ENCODE assay signal across 14 cellular contexts in the genomic region with DNA sequence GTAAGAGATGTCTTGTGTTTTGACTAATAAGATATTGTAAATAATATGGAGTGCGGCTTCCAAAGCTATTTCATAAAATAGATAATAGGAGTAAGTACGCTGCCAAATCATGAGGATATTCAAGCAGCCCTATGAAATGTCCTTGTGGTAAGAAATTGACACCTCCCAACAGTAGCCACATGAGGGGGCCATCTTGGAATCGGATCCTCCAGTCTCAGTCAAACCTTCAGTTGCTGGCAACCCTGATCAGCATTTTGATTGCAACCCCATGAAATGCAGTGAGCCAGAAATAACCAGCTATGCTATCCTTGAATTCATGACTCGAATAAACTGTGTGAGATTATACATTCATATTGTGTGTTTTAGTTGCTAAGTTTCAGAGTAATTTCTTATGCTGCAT.
DNase-seq lines count a peak whose midpoint lies in the region; ATAC-seq and TF ChIP-seq lines count a peak whose summit lies in the region.
"Had no signal": no experiment of that assay in that cellular context is flagged by ENCODE, and none has a peak within 500 bp of the region (broad histone marks: within the 10 kb centered on the region; RNA-seq: fewer than 3 reads in every experiment).

No MANE protein-coding gene starts in this region.

- H2BK120ac ChIP-seq in mesenchymal stem cell (ENCODE audit: low read depth, low read length): peak overlapping the region; percentile 5

- no peaks in the 10 kb centered on the region for H3K9me2 ChIP-seq in GM23338 (ENCODE audit: insufficient read depth)

- peaks cover 3% of the 10 kb centered on the region; the same call in 2 of the 3 replicates for H3K4me1 Mint-ChIP-seq in GM23338
- H3K4me1 Mint-ChIP-seq in WTC11: peaks cover 8% of the 10 kb centered on the region

- H2BK15ac ChIP-seq in mesenchymal stem cell (ENCODE audit: low read depth, poor library complexity, severe bottlenecking): no peak overlapping the region

- H3K27ac ChIP-seq in GM23338 (ENCODE audit: low read depth) (no peak overlapping the region), mesenchymal stem cell (ENCODE audit: low read length, poor library complexity, severe bottlenecking) (no peak overlapping the region)
- H3K27ac ChIP-seq: C4-2B had no signal

- no peak overlapping the region for H2BK12ac ChIP-seq in mesenchymal stem cell (ENCODE audit: low read length in 2 of 2)

- H4K91ac ChIP-seq in mesenchymal stem cell (ENCODE audit: low read length): no peak overlapping the region

- CTCF ChIA-PET in WTC11 (lab: Charles Lee): no interaction called here

- H3K27ac Mint-ChIP-seq in GM23338 (no peak overlapping the region), WTC11 (no peak overlapping the region)
- H3K27ac Mint-ChIP-seq: CD4-positive, alpha-beta T cell; HFFc6 had no signal

- H3K23ac ChIP-seq in mesenchymal stem cell (ENCODE audit: low read length in 2 of 2): no peak overlapping the region

- H3K9me3 Mint-ChIP-seq in GM23338 (peaks cover 10% of the 10 kb centered on the region; the same call in 2 of the 3 replicates), WTC11 (peaks cover 29% of the 10 kb centered on the region)
- H3K9me3 Mint-ChIP-seq: CD4-positive, alpha-beta T cell; HFFc6 had no signal

- H4K20me1 ChIP-seq in GM23338 (replicated peaks; ENCODE audit: insufficient read depth): no peaks in the 10 kb centered on the region

- ATAC-seq in GM23338: no peak
- ATAC-seq in WTC11: peak; percentile 57; the same call in 1 of the 2 replicates
- ATAC-seq in HG02938 (IDR thresholded peaks at IDR 0.05; ENCODE audit: unreplicated experiment): no peak
- ATAC-seq: GM12878 had no signal

- TF ChIP-seq CTCF in GM23338 (conservative IDR thresholded peaks at IDR 0.05; ENCODE audit: low read depth in 2 of 2): peak; percentile 23 to 30; a peak in 3 of 4 replicates
- TF ChIP-seq CTCF in WTC11 (IDR thresholded peaks at IDR 0.05): no peak

- H3K9ac ChIP-seq in mesenchymal stem cell (ENCODE audit: low read length): no peak overlapping the region

- no peak overlapping the region for H2BK5ac ChIP-seq in mesenchymal stem cell (ENCODE audit: low read depth, low read length, poor library complexity, severe bottlenecking)

- no peaks in the 10 kb centered on the region for H3K79me2 ChIP-seq in GM23338 (replicated peaks; ENCODE audit: insufficient read depth)

- no peak overlapping the region for H2AK5ac ChIP-seq in mesenchymal stem cell (ENCODE audit: low read length, severe bottlenecking)

- H3K4me2 ChIP-seq in GM23338 (no peak overlapping the region), mesenchymal stem cell (ENCODE audit: low read length, poor library complexity, severe bottlenecking) (no peak overlapping the region)

- no peaks in the 10 kb centered on the region for H3F3A ChIP-seq in GM23338 (replicated peaks; ENCODE audit: low read depth)

- no peak overlapping the region for H4K8ac ChIP-seq in mesenchymal stem cell (ENCODE audit: low read length)

- H3K36me3 Mint-ChIP-seq in GM23338 (ENCODE audit: low read depth) (0 out of 3 replicates have a peak, but pooled peaks cover 5% of the 10 kb centered on the region), WTC11 (peaks cover 9% of the 10 kb centered on the region; the same call in 1 of the 2 replicates)

- no peaks in the 10 kb centered on the region for H3K4me1 ChIP-seq in GM23338 (ENCODE audit: insufficient read depth)
- no peaks in the 10 kb centered on the region for H3K4me1 ChIP-seq in mesenchymal stem cell (ENCODE audit: control insufficient read depth, insufficient read depth, low read depth, low read length)

- H3K27me3 ChIP-seq in GM23338 (ENCODE audit: insufficient read depth): no peaks in the 10 kb centered on the region
- H3K27me3 ChIP-seq in mesenchymal stem cell (ENCODE audit: control insufficient read depth in 1 of 2, insufficient read depth in 1 of 2, low read length in 2 of 2): no peaks in the 10 kb centered on the region

- WGBS in mesenchymal stem cell: 82% methylated on average over 3 of the region's 4 CpGs

- no peak overlapping the region for H3K14ac ChIP-seq in mesenchymal stem cell (ENCODE audit: low read length in 2 of 2)

- no peak overlapping the region for H2AFZ ChIP-seq in GM23338
- H2AFZ ChIP-seq in mesenchymal stem cell (ENCODE audit: low read depth, low read length): no peak overlapping the region

- H3K36me3 ChIP-seq in GM23338 (ENCODE audit: insufficient read depth) (no peaks in the 10 kb centered on the region), mesenchymal stem cell (ENCODE audit: control insufficient read depth in 1 of 2, insufficient read depth in 2 of 2, low read depth in 1 of 2, low read length in 2 of 2) (no peaks in the 10 kb centered on the region)

- H3K4me3 ChIP-seq in GM23338 (no peak overlapping the region), mesenchymal stem cell (ENCODE audit: insufficient read depth in 1 of 2, low read depth in 1 of 2, low read length in 2 of 2) (no peak overlapping the region)
- H3K4me3 ChIP-seq: GM12878 had no signal

- H3K4me3 Mint-ChIP-seq in GM23338: no peak overlapping the region
- no peak overlapping the region for H3K4me3 Mint-ChIP-seq in WTC11
- H3K4me3 Mint-ChIP-seq: CD4-positive, alpha-beta T cell; HFFc6 had no signal

- H3K27me3 Mint-ChIP-seq in GM23338 (ENCODE audit: insufficient read depth, low read depth, poor library complexity) (peaks cover 1% of the 10 kb centered on the region), WTC11 (ENCODE audit: low read depth) (peaks cover 7% of the 10 kb centered on the region; the same call in 1 of the 2 replicates)

- peaks cover 3% of the 10 kb centered on the region for H3K9me3 ChIP-seq in mesenchymal stem cell (ENCODE audit: control insufficient read depth, low read length)

- H3K79me1 ChIP-seq in mesenchymal stem cell (replicated peaks; ENCODE audit: low read length, poor library complexity, severe bottlenecking): no peaks in the 10 kb centered on the region

- POLR2A ChIA-PET in WTC11 (lab: Charles Lee): no interaction called here

- H3K18ac ChIP-seq in mesenchymal stem cell (ENCODE audit: low read depth in 1 of 2, low read length in 2 of 2): no peak overlapping the region

- DNase-seq in GM23338 (ENCODE audit: low spot score) (peak; percentile 28), WTC11 (ENCODE audit: low spot score) (no peak), mesenchymal stem cell (no peak), COR-L47 (lab: John Stamatoyannopoulos, UW) (no peak)
- no peak for DNase-seq in stimulated activated CD4-positive, alpha-beta T cell treated with anti-CD3 and anti-CD28 coated beads, Interleukin-2, amount 100 ng/mL, for 24 hours
- DNase-seq: AML-193; CD4-positive, alpha-beta T cell; DMS79 treated with DMSO at 0.1 percent for 48 hours; HCEC 1CT; HFFc6; KG1 had no signal

- no peak overlapping the region for H3K4ac ChIP-seq in mesenchymal stem cell (ENCODE audit: low read depth in 1 of 2, low read length in 2 of 2)

TF ChIP-seq in GM23338, 12 proteins besides CTCF, POLR2A, EP300 and RAD21 (continues in another document):
- no peak for TF ChIP-seq NANOG (IDR thresholded peaks at IDR 0.05; ENCODE audit: borderline replicate concordance)
- no peak for TF ChIP-seq POLR2AphosphoS5 (IDR thresholded peaks at IDR 0.05; ENCODE audit: low read depth)
- TF ChIP-seq CREB1 (CRISPR knock-in tag; IDR thresholded peaks at IDR 0.05; ENCODE audit: low read depth): no peak

TF ChIP-seq in WTC11, 78 proteins besides CTCF, POLR2A, EP300 and RAD21 (continues in another document):
- TF ChIP-seq RELA (CRISPR knock-in tag; IDR thresholded peaks at IDR 0.05; ENCODE audit: borderline replicate concordance) (no peak), MXD4 (CRISPR knock-in tag; IDR thresholded peaks at IDR 0.05; ENCODE audit: borderline replicate concordance) (no peak), SMAD3 (CRISPR knock-in tag; IDR thresholded peaks at IDR 0.05; ENCODE audit: borderline replicate concordance) (no peak), TP53 (CRISPR knock-in tag; IDR thresholded peaks at IDR 0.05) (no peak)
- TF ChIP-seq, protein P1, sequence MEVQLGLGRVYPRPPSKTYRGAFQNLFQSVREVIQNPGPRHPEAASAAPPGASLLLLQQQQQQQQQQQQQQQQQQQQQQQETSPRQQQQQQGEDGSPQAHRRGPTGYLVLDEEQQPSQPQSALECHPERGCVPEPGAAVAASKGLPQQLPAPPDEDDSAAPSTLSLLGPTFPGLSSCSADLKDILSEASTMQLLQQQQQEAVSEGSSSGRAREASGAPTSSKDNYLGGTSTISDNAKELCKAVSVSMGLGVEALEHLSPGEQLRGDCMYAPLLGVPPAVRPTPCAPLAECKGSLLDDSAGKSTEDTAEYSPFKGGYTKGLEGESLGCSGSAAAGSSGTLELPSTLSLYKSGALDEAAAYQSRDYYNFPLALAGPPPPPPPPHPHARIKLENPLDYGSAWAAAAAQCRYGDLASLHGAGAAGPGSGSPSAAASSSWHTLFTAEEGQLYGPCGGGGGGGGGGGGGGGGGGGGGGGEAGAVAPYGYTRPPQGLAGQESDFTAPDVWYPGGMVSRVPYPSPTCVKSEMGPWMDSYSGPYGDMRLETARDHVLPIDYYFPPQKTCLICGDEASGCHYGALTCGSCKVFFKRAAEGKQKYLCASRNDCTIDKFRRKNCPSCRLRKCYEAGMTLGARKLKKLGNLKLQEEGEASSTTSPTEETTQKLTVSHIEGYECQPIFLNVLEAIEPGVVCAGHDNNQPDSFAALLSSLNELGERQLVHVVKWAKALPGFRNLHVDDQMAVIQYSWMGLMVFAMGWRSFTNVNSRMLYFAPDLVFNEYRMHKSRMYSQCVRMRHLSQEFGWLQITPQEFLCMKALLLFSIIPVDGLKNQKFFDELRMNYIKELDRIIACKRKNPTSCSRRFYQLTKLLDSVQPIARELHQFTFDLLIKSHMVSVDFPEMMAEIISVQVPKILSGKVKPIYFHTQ (CRISPR knock-in tag; IDR thresholded peaks at IDR 0.05): no peak
